Comparison of ENCODE assay signal across 11 cellular contexts in genomic region chr1:198168180-198168579, GRCh38. TPM values are rescaled to one million over a fixed set of nuclear protein-coding genes. Genes with fewer than 3 reads are reported as not detected.
DNase-seq lines count a peak whose midpoint lies in the region; ATAC-seq, FAIRE-seq and TF ChIP-seq lines count a peak whose summit lies in the region.
"Had no signal": no experiment of that assay in that cellular context is flagged by ENCODE, and none has a peak within 500 bp of the region (broad histone marks: within the 10 kb centered on the region; RNA-seq: fewer than 3 reads in every experiment).

No MANE protein-coding gene starts in this region.

- no peak for TF ChIP-seq POLR2A in sigmoid colon (IDR thresholded peaks at IDR 0.05)

- WGBS in sigmoid colon, 2 donors = 55 to 77% methylated on average over 2 of the region's 2 CpGs

- no peaks in the 10 kb centered on the region for H3K27me3 ChIP-seq in astrocyte (ENCODE audit: insufficient read depth, low read length)
- no peaks in the 10 kb centered on the region for H3K27me3 ChIP-seq in sigmoid colon

- peak overlapping the region; percentile 9 for H3K9ac ChIP-seq in astrocyte (ENCODE audit: low read length)

- peak overlapping the region; percentile 7 for H3K27ac Mint-ChIP-seq in astrocyte (ENCODE audit: unreplicated experiment)
- H3K27ac Mint-ChIP-seq in nephron = peak overlapping the region; percentile 11 to 59 (median 21)

- TF ChIP-seq EP300 in sigmoid colon (IDR thresholded peaks at IDR 0.05) = no peak

- H3K9me3 ChIP-seq in astrocyte (ENCODE audit: insufficient read depth, low read depth, low read length) = no peaks in the 10 kb centered on the region
- no peaks in the 10 kb centered on the region for H3K9me3 ChIP-seq in sigmoid colon

- H3K4me3 Mint-ChIP-seq in astrocyte (ENCODE audit: unreplicated experiment) (peak overlapping the region; percentile 63), nephron (no peak overlapping the region)

- H3K79me2 ChIP-seq in astrocyte (ENCODE audit: insufficient read depth, low read length) = peaks cover 100% of the 10 kb centered on the region

- H3K4me1 Mint-ChIP-seq in astrocyte (ENCODE audit: low read depth, unreplicated experiment) (peaks cover 46% of the 10 kb centered on the region), nephron (peaks cover 50% of the 10 kb centered on the region)

- no peak for FAIRE-seq in astrocyte (lab: Jason Lieb, UNC)

- DNase-seq in DMS 273 (lab: John Stamatoyannopoulos, UW; ENCODE audit: unreplicated experiment) (peak; percentile 13), DMS 273 treated with DMSO at 0.1 percent for 48 hours (lab: John Stamatoyannopoulos, UW) (no peak), astrocyte (ENCODE audit: low read depth) (peak; percentile 91), medulla oblongata (ENCODE audit: extremely low spot score) (no peak), sigmoid colon (no peak)
- DNase-seq: foreskin melanocyte, NCI-H774 had no signal

- TF ChIP-seq CTCF in astrocyte (IDR thresholded peaks at IDR 0.05; ENCODE audit: insufficient read depth, low read depth, low read length) (no peak), nephron (IDR thresholded peaks at IDR 0.05; ENCODE audit: unreplicated experiment in 3 of 3) (no peak), sigmoid colon (IDR thresholded peaks at IDR 0.05) (no peak)

- H3K36me3 Mint-ChIP-seq in astrocyte (ENCODE audit: low read depth, unreplicated experiment) (no peaks in the 10 kb centered on the region), nephron (ENCODE audit: low read depth) (peaks cover 4% of the 10 kb centered on the region)

- H3K9me3 Mint-ChIP-seq in astrocyte (ENCODE audit: unreplicated experiment) (no peaks in the 10 kb centered on the region), nephron (no peaks in the 10 kb centered on the region)

- H3K36me3 ChIP-seq in astrocyte (ENCODE audit: insufficient read depth, low read length) = peaks cover 6% of the 10 kb centered on the region
- no peaks in the 10 kb centered on the region for H3K36me3 ChIP-seq in sigmoid colon

- H3K4me1 ChIP-seq in astrocyte (ENCODE audit: insufficient read depth, low read length) (peaks cover 25% of the 10 kb centered on the region), sigmoid colon (peaks cover 0 to 68% (median 50%) of the 10 kb centered on the region in 4 donors)

- peak overlapping the region; percentile 60 for H3K4me2 ChIP-seq in astrocyte (ENCODE audit: low read length)

- no peaks in the 10 kb centered on the region for H3K27me3 Mint-ChIP-seq in astrocyte (ENCODE audit: low read depth, unreplicated experiment)
- H3K27me3 Mint-ChIP-seq in nephron (ENCODE audit: low read depth) = no peaks in the 10 kb centered on the region

- H3K4me3 ChIP-seq in astrocyte (ENCODE audit: insufficient read depth, low read depth, low read length) (no peak overlapping the region), sigmoid colon (no peak overlapping the region)

- peak overlapping the region; percentile 35 for H3K27ac ChIP-seq in astrocyte (ENCODE audit: low read depth, low read length)
- H3K27ac ChIP-seq in sigmoid colon = no peak overlapping the region
- H3K27ac ChIP-seq: 22Rv1 had no signal

- intact Hi-C loops in sigmoid colon (cut with DNase I) = no loop called here

- no peak overlapping the region for H2AFZ ChIP-seq in astrocyte (ENCODE audit: low read depth, low read length)

- peaks cover 82% of the 10 kb centered on the region for H4K20me1 ChIP-seq in astrocyte (ENCODE audit: insufficient read depth, low read length)

- ATAC-seq in HG03432 (IDR thresholded peaks at IDR 0.05; ENCODE audit: unreplicated experiment) (peak; percentile 24), HG02840 (IDR thresholded peaks at IDR 0.05; ENCODE audit: low FRiP score, unreplicated experiment) (no peak)

RNA-seq across cellular contexts. Expression of gene NEK7, which starts 11.4 kb away (rescaled TPM):
- total RNA-seq in astrocyte = 119 and 125 TPM in 2 replicates
- 100 to 1,000 TPM; 171 to 312 (median 199) TPM for total RNA-seq in sigmoid colon
- polyA plus RNA-seq in sigmoid colon = 10 to 100 TPM; 15.2 to 39.0 (median 26.1) TPM

Comparison
In these comparisons a context has a peak if more than half of its experiments do, and no peak if none do; other contexts are left out.
1. DNase-seq: peak in DMS 273 (single experiment) and astrocyte (single experiment); none in DMS 273 treated with DMSO at 0.1 percent for 48 hours (single experiment), medulla oblongata (single experiment) and sigmoid colon (single experiment).